ENCODE assay signal across 8 cellular contexts in genomic region chr2:231464576-231465540, GRCh38. TPM values are rescaled to one million over a fixed set of nuclear protein-coding genes. Genes with fewer than 3 reads are reported as not detected.
DNase-seq lines count a peak whose midpoint lies in the region; ATAC-seq and TF ChIP-seq lines count a peak whose summit lies in the region.

No MANE protein-coding gene starts in this region.

- peak overlapping the region; percentile 99 for H3K27ac Mint-ChIP-seq in WTC11

- TF ChIP-seq CTCF in HCT116 (IDR thresholded peaks at IDR 0.05 in 2 of 3, conservative IDR thresholded peaks at IDR 0.05 in 1 of 3; ENCODE audit: borderline replicate concordance in 1 of 3, insufficient read depth in 1 of 3, low read depth in 2 of 3, low read length in 2 of 3) (no peak), WTC11 (IDR thresholded peaks at IDR 0.05) (no peak), cardiac fibroblast (IDR thresholded peaks at IDR 0.05; ENCODE audit: low read depth, low read length) (no peak)

- H3K27me3 Mint-ChIP-seq in WTC11 (ENCODE audit: low read depth): 0 out of 2 replicates have a peak, but pooled peaks cover 3% of the 10 kb centered on the region

- H4K20me1 ChIP-seq in HCT116 (ENCODE audit: insufficient read depth): peaks cover 34% of the 10 kb centered on the region; the same call in 1 of the 2 replicates

- H3K36me3 ChIP-seq in HCT116 (ENCODE audit: control insufficient read depth in 1 of 2, insufficient read depth in 2 of 2, low read length in 2 of 2): peaks cover 32 to 37% of the 10 kb centered on the region in 2 experiments

- no peaks in the 10 kb centered on the region for H3K9me3 ChIP-seq in HCT116 (ENCODE audit: control insufficient read depth in 1 of 2, insufficient read depth in 1 of 2, low read depth in 1 of 2, low read length in 2 of 2)

- H3K4me3 ChIP-seq in HCT116 (replicated peaks in 1 of 2; ENCODE audit: low read depth in 1 of 2, low read length in 2 of 2): peak overlapping the region; percentile 79 to 93
- peak overlapping the region; percentile 76 to 77 for H3K4me3 ChIP-seq in cardiac fibroblast (replicated peaks in 1 of 2; ENCODE audit: low read depth in 2 of 2, low read length in 2 of 2)

- peak; percentile 5 for TF ChIP-seq POLR2A in HCT116 (IDR thresholded peaks at IDR 0.05; ENCODE audit: borderline replicate concordance, extremely low read depth, insufficient read depth, insufficient read length)

- peak; percentile 57 for ATAC-seq in HCT116
- ATAC-seq in WTC11: peak; percentile 35
- ATAC-seq in HG03571 (IDR thresholded peaks at IDR 0.05; ENCODE audit: unreplicated experiment): no peak

- no peaks in the 10 kb centered on the region for H3K9me2 ChIP-seq in HCT116 (ENCODE audit: insufficient read depth)

- TF ChIP-seq RAD21 in HCT116 (IDR thresholded peaks at IDR 0.05; ENCODE audit: low read depth): no peak

- no peaks in the 10 kb centered on the region for H3K9me3 Mint-ChIP-seq in WTC11

- H3K4me1 ChIP-seq in HCT116 (ENCODE audit: control insufficient read depth in 1 of 2, insufficient read depth in 2 of 2, low read length in 2 of 2): peaks cover 7 to 28% of the 10 kb centered on the region in 2 experiments

- POLR2A ChIA-PET in HCT116 (lab: Charles Lee) (interaction anchor here (0.6 to 3.3 kb wide), 23 partner anchors 8 to 258 kb away, joined by 3 to 67 read pairs (median 4); partner anchors contain the start of gene PTMA), WTC11 (lab: Charles Lee) (interaction anchor here (0.5 to 3.2 kb wide), 25 partner anchors 8 to 598 kb away, joined by 3 to 57 read pairs (median 4); partner anchors contain the start of gene PTMA)

- peak overlapping the region; percentile 98 for H3K4me3 Mint-ChIP-seq in WTC11

- CTCF ChIA-PET in HCT116 (lab: Charles Lee): interaction anchor here (1.4 to 1.9 kb wide), 4 partner anchors 12 to 249 kb away, joined by 4 to 18 read pairs (median 4); no protein-coding TSS in a partner anchor
- CTCF ChIA-PET in WTC11 (lab: Charles Lee): interaction anchor here (0.5 to 7.4 kb wide), 24 partner anchors 11 to 412 kb away, joined by 3 to 74 read pairs (median 4); partner anchors contain the start of gene NMUR1

- H3K36me3 Mint-ChIP-seq in WTC11: peaks cover 42% of the 10 kb centered on the region

- H3K4me2 ChIP-seq in HCT116 (ENCODE audit: low read length): peak overlapping the region; percentile 92

- H3K27me3 ChIP-seq in HCT116 (ENCODE audit: insufficient read depth, low read length): no peaks in the 10 kb centered on the region

- RAD21 ChIA-PET in HCT116 (lab: Charles Lee; ENCODE audit: low non-redundant PET in 1 of 2, low total read pairs in 2 of 2, uncharacterized antibody in 2 of 2, unreplicated experiment in 2 of 2): no interaction called here

- H2AFZ ChIP-seq in HCT116 (ENCODE audit: low read depth, low read length, poor library complexity, severe bottlenecking): no peak overlapping the region

- H3K79me2 ChIP-seq in HCT116 (ENCODE audit: insufficient read depth, low read length): peaks cover 51% of the 10 kb centered on the region

- peaks cover 34% of the 10 kb centered on the region for H3K4me1 Mint-ChIP-seq in WTC11

- intact Hi-C loops in HCT116 (cut with micrococcal nuclease): loop anchor here (5.0 kb wide), 1 partner anchor 242 kb away; the partner anchor contains the start of gene PTMA

- peak overlapping the region; percentile 98 for H3K27ac ChIP-seq in HCT116 (ENCODE audit: low read depth, low read length)

- peak; percentile 29 for DNase-seq in ELR (ENCODE audit: low read depth)
- DNase-seq in HCT116 (ENCODE audit: low read depth, low spot score): peak; percentile 92
- peak; percentile 92 for DNase-seq in NCI-H1694 (lab: John Stamatoyannopoulos, UW)
- peak; percentile 98 for DNase-seq in WTC11 (ENCODE audit: low spot score)
- peak in 1 of 2 donors; percentile 98 for DNase-seq in cardiac fibroblast (ENCODE audit: low read depth in 2 of 2)
- peak; percentile 99 for DNase-seq in islet precursor cell
- peak; percentile 98 to 99 for DNase-seq in stimulated activated CD4-positive, alpha-beta T cell treated with anti-CD3 and anti-CD28 coated beads, Interleukin-15, amount 100 ng/mL, for 1 hour (ENCODE audit: low read depth in 1 of 2, low spot score in 1 of 2)

- H3K9ac ChIP-seq in HCT116 (ENCODE audit: low read length): peak overlapping the region; percentile 100

- TSS peak; percentile 96 for BruUV-seq in HCT116 (replicated peaks; lab: Mats Ljungman, UMichigan)

TF ChIP-seq in HCT116, 20 proteins besides CTCF, POLR2A, EP300 and RAD21 (continues in another document):
- peak; percentile 77 for TF ChIP-seq POLR2AphosphoS5 (IDR thresholded peaks at IDR 0.05; ENCODE audit: low read depth, low read length)
- TF ChIP-seq SP1 (IDR thresholded peaks at IDR 0.05; ENCODE audit: low read depth): no peak; the same call in 1 of the 2 replicates
- peak; percentile 59; the same call in 1 of the 2 replicates for TF ChIP-seq SIN3A (IDR thresholded peaks at IDR 0.05; ENCODE audit: low read depth)
- TF ChIP-seq ZFX (IDR thresholded peaks at IDR 0.05): peak; percentile 72
- peak; percentile 95 for TF ChIP-seq EGR1 (IDR thresholded peaks at IDR 0.05; ENCODE audit: low read depth)
- no peak for TF ChIP-seq CEBPB (IDR thresholded peaks at IDR 0.05; ENCODE audit: low read depth)
- no peak for TF ChIP-seq EZH2 (IDR thresholded peaks at IDR 0.05)
- TF ChIP-seq MAX (IDR thresholded peaks at IDR 0.05): 0 out of 2 replicates have a peak, but pooled peaks have one; percentile 52

TF ChIP-seq in WTC11, 78 proteins besides CTCF, POLR2A, EP300 and RAD21 (continues in another document):
- TF ChIP-seq SMAD3 (CRISPR knock-in tag; IDR thresholded peaks at IDR 0.05; ENCODE audit: borderline replicate concordance) (no peak), IRF2 (CRISPR knock-in tag; IDR thresholded peaks at IDR 0.05; ENCODE audit: borderline replicate concordance, low read depth) (no peak), ELF4 (CRISPR knock-in tag; IDR thresholded peaks at IDR 0.05; ENCODE audit: low read depth) (no peak), FOXP1 (CRISPR knock-in tag; IDR thresholded peaks at IDR 0.05; ENCODE audit: borderline replicate concordance) (no peak), ESRRA (CRISPR knock-in tag; IDR thresholded peaks at IDR 0.05; ENCODE audit: borderline replicate concordance) (peak; percentile 76; the same call in 1 of the 2 replicates), NR3C1 (CRISPR knock-in tag; conservative IDR thresholded peaks at IDR 0.05; ENCODE audit: low read depth) (no peak), ATF1 (CRISPR knock-in tag; IDR thresholded peaks at IDR 0.05) (no peak), AR (CRISPR knock-in tag; IDR thresholded peaks at IDR 0.05) (no peak), E2F5 (CRISPR knock-in tag; IDR thresholded peaks at IDR 0.05) (peak; percentile 38; the same call in 1 of the 2 replicates), MYBL2 (CRISPR knock-in tag; IDR thresholded peaks at IDR 0.05) (no peak), OVOL2 (CRISPR knock-in tag; IDR thresholded peaks at IDR 0.05; ENCODE audit: borderline replicate concordance) (no peak), SMAD4 (CRISPR knock-in tag; IDR thresholded peaks at IDR 0.05) (no peak), HMGXB4 (CRISPR knock-in tag; IDR thresholded peaks at IDR 0.05) (no peak)

RNA-seq across cellular contexts. Expression of gene NCL, which starts 0.6 kb away (rescaled TPM):
- total RNA-seq in HCT116 (2021; ENCODE audit: unreplicated experiment): 1,077 TPM
- polyA plus RNA-seq in HCT116 (2012): 595 and 601 TPM in 2 replicates
- 944 to 1,223 TPM (median 1,004 TPM) in 3 replicates for total RNA-seq in WTC11 (2021)
